Comparison of ENCODE assay signal across 1 cellular context in the genomic region with DNA sequence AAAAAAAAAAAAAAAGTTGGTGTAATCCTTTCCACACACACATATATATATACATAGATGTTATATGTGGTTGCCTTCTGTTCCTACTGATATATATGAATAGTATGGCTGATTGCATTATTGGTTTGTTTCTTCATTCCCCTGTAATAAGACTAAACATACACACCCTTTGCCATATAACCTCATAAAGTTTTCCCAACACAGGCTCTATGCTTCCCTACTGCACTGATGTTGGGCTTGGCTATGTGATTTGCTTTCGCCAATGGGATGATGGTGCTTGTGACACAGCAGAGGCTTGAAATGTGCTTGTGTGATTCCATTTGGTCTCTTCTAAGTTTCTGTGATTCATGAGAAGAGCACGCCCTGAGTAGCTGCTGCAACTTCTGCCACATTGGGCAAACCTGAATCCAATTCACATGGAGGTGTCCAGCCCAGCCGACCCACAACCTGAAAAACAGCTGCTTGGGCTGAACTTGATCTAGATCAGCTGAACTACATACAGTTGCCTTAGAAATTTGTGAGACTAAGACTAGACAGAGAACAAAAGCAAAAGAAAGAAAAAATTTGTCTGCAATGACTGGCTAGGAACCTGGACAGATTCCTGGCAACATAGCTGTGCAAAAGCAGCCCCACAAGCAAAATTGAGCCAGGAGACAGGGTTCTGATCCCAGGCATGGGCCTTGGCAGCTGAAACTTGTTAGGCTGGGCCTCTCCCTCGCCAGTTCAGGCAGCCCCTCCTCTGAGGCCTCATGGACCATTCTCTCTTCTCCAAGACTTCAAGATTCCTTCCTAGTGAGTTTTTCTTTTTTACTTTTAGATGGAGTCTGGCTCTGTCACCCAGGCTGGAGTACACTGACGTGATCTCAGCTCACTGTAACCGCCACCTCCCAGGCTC.
TF ChIP-seq lines count a peak whose summit lies in the region.

No MANE protein-coding gene starts in this region.

TF ChIP-seq in GM23338, 12 proteins besides CTCF, POLR2A, EP300 and RAD21 (continued from another document):
- TF ChIP-seq, protein P1, sequence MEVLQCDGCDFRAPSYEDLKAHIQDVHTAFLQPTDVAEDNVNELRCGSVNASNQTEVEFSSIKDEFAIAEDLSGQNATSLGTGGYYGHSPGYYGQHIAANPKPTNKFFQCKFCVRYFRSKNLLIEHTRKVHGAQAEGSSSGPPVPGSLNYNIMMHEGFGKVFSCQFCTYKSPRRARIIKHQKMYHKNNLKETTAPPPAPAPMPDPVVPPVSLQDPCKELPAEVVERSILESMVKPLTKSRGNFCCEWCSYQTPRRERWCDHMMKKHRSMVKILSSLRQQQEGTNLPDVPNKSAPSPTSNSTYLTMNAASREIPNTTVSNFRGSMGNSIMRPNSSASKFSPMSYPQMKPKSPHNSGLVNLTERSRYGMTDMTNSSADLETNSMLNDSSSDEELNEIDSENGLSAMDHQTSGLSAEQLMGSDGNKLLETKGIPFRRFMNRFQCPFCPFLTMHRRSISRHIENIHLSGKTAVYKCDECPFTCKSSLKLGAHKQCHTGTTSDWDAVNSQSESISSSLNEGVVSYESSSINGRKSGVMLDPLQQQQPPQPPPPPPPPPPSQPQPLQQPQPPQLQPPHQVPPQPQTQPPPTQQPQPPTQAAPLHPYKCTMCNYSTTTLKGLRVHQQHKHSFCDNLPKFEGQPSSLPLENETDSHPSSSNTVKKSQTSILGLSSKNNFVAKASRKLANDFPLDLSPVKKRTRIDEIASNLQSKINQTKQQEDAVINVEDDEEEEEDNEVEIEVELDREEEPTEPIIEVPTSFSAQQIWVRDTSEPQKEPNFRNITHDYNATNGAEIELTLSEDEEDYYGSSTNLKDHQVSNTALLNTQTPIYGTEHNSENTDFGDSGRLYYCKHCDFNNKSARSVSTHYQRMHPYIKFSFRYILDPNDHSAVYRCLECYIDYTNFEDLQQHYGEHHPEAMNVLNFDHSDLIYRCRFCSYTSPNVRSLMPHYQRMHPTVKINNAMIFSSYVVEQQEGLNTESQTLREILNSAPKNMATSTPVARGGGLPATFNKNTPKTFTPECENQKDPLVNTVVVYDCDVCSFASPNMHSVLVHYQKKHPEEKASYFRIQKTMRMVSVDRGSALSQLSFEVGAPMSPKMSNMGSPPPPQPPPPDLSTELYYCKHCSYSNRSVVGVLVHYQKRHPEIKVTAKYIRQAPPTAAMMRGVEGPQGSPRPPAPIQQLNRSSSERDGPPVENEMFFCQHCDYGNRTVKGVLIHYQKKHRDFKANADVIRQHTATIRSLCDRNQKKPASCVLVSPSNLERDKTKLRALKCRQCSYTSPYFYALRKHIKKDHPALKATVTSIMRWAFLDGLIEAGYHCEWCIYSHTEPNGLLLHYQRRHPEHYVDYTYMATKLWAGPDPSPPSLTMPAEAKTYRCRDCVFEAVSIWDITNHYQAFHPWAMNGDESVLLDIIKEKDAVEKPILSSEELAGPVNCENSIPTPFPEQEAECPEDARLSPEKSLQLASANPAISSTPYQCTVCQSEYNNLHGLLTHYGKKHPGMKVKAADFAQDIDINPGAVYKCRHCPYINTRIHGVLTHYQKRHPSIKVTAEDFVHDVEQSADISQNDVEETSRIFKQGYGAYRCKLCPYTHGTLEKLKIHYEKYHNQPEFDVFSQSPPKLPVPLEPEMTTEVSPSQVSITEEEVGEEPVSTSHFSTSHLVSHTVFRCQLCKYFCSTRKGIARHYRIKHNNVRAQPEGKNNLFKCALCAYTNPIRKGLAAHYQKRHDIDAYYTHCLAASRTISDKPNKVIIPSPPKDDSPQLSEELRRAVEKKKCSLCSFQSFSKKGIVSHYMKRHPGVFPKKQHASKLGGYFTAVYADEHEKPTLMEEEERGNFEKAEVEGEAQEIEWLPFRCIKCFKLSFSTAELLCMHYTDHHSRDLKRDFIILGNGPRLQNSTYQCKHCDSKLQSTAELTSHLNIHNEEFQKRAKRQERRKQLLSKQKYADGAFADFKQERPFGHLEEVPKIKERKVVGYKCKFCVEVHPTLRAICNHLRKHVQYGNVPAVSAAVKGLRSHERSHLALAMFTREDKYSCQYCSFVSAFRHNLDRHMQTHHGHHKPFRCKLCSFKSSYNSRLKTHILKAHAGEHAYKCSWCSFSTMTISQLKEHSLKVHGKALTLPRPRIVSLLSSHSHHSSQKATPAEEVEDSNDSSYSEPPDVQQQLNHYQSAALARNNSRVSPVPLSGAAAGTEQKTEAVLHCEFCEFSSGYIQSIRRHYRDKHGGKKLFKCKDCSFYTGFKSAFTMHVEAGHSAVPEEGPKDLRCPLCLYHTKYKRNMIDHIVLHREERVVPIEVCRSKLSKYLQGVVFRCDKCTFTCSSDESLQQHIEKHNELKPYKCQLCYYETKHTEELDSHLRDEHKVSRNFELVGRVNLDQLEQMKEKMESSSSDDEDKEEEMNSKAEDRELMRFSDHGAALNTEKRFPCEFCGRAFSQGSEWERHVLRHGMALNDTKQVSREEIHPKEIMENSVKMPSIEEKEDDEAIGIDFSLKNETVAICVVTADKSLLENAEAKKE (CRISPR knock-in tag; IDR thresholded peaks at IDR 0.05): no peak
- TF ChIP-seq EZH2 (IDR thresholded peaks at IDR 0.05; ENCODE audit: low read depth, unreplicated experiment): no peak
- TF ChIP-seq EZH2phosphoT487 (IDR thresholded peaks at IDR 0.05; ENCODE audit: unreplicated experiment): no peak
- TF ChIP-seq ZNF331 (CRISPR knock-in tag; IDR thresholded peaks at IDR 0.05; ENCODE audit: low read depth): no peak
- TF ChIP-seq STAT1 (IDR thresholded peaks at IDR 0.05; ENCODE audit: unreplicated experiment): no peak
- TF ChIP-seq NANOG (IDR thresholded peaks at IDR 0.05; ENCODE audit: borderline replicate concordance): no peak
- TF ChIP-seq JUNB (IDR thresholded peaks at IDR 0.05; ENCODE audit: unreplicated experiment): no peak
- no peak for TF ChIP-seq CREB1 (CRISPR knock-in tag; IDR thresholded peaks at IDR 0.05; ENCODE audit: low read depth)
- TF ChIP-seq, protein P2, sequence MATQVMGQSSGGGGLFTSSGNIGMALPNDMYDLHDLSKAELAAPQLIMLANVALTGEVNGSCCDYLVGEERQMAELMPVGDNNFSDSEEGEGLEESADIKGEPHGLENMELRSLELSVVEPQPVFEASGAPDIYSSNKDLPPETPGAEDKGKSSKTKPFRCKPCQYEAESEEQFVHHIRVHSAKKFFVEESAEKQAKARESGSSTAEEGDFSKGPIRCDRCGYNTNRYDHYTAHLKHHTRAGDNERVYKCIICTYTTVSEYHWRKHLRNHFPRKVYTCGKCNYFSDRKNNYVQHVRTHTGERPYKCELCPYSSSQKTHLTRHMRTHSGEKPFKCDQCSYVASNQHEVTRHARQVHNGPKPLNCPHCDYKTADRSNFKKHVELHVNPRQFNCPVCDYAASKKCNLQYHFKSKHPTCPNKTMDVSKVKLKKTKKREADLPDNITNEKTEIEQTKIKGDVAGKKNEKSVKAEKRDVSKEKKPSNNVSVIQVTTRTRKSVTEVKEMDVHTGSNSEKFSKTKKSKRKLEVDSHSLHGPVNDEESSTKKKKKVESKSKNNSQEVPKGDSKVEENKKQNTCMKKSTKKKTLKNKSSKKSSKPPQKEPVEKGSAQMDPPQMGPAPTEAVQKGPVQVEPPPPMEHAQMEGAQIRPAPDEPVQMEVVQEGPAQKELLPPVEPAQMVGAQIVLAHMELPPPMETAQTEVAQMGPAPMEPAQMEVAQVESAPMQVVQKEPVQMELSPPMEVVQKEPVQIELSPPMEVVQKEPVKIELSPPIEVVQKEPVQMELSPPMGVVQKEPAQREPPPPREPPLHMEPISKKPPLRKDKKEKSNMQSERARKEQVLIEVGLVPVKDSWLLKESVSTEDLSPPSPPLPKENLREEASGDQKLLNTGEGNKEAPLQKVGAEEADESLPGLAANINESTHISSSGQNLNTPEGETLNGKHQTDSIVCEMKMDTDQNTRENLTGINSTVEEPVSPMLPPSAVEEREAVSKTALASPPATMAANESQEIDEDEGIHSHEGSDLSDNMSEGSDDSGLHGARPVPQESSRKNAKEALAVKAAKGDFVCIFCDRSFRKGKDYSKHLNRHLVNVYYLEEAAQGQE (IDR thresholded peaks at IDR 0.05; ENCODE audit: unreplicated experiment): no peak
- no peak for TF ChIP-seq ZNF114 (CRISPR knock-in tag; IDR thresholded peaks at IDR 0.05)
